6 cellular contexts compared by ENCODE assay signal in genomic region chr4:932713-933070, GRCh38. TPM values are rescaled to one million over a fixed set of nuclear protein-coding genes. Genes with fewer than 3 reads are reported as not detected.
DNase-seq lines count a peak whose midpoint lies in the region; ATAC-seq and TF ChIP-seq lines count a peak whose summit lies in the region.

No MANE protein-coding gene starts in this region.

- TF ChIP-seq CTCF in 22Rv1 (IDR thresholded peaks at IDR 0.05), result peak; percentile 18; the same call in 1 of the 2 replicates
- peak; percentile 12 for TF ChIP-seq CTCF in chondrocyte (IDR thresholded peaks at IDR 0.05)
- TF ChIP-seq CTCF in osteocyte (IDR thresholded peaks at IDR 0.05), result no peak

- H3K4me3 Mint-ChIP-seq in chondrocyte (ENCODE audit: unreplicated experiment) (peak overlapping the region; percentile 86), osteocyte (ENCODE audit: unreplicated experiment) (peak overlapping the region; percentile 92)

- no peaks in the 10 kb centered on the region for H3K27me3 Mint-ChIP-seq in chondrocyte (ENCODE audit: low read depth)
- no peaks in the 10 kb centered on the region for H3K27me3 Mint-ChIP-seq in osteocyte (ENCODE audit: unreplicated experiment)

- H3K4me1 Mint-ChIP-seq in chondrocyte (ENCODE audit: low read depth), result peaks cover 30% of the 10 kb centered on the region
- H3K4me1 Mint-ChIP-seq in osteocyte (ENCODE audit: unreplicated experiment), result peaks cover 28% of the 10 kb centered on the region

- ATAC-seq in HG03354 (IDR thresholded peaks at IDR 0.05; ENCODE audit: poor library complexity, severe bottlenecking, unreplicated experiment), result peak; percentile 2

- H3K27ac ChIP-seq in 22Rv1, result peak overlapping the region; percentile 74

- H3K27ac Mint-ChIP-seq in chondrocyte (ENCODE audit: unreplicated experiment) (peak overlapping the region; percentile 92), osteocyte (ENCODE audit: unreplicated experiment) (peak overlapping the region; percentile 84)

- H3K9me3 Mint-ChIP-seq in chondrocyte (ENCODE audit: low read depth), result no peaks in the 10 kb centered on the region
- H3K9me3 Mint-ChIP-seq in osteocyte (ENCODE audit: unreplicated experiment), result no peaks in the 10 kb centered on the region

- H3K36me3 Mint-ChIP-seq in chondrocyte (ENCODE audit: low read depth) (no peaks in the 10 kb centered on the region), osteocyte (ENCODE audit: unreplicated experiment) (no peaks in the 10 kb centered on the region)

- DNase-seq in chondrocyte (ENCODE audit: low spot score) (peak; percentile 57), osteocyte (ENCODE audit: extremely low spot score, unreplicated experiment) (no peak), germinal center (ENCODE audit: low spot score) (no peak), NCI-H510A (lab: John Stamatoyannopoulos, UW) (no peak)

RNA-seq across cellular contexts. Expression of gene TMEM175, which starts 0.4 kb away (rescaled TPM):
- 25.5 to 47.5 TPM (median 26.1 TPM) in 3 replicates for total RNA-seq in chondrocyte
- 37.2 and 39.7 TPM in 2 replicates for total RNA-seq in osteocyte

RNA-seq across cellular contexts. Expression of gene GAK, which starts 0.6 kb away (rescaled TPM):
- 61.4 to 85.7 TPM (median 69.2 TPM) in 3 replicates for total RNA-seq in chondrocyte
- total RNA-seq in osteocyte, result 76.7 and 93.8 TPM in 2 replicates

RNA-seq across cellular contexts. Expression of gene DGKQ, which starts 40.7 kb away (rescaled TPM):
- total RNA-seq in chondrocyte, result 15.4 to 18.6 TPM (median 17.2 TPM) in 3 replicates
- total RNA-seq in osteocyte, result 17.9 and 18.5 TPM in 2 replicates

RNA-seq across cellular contexts. Expression of gene IDUA, which starts 54.2 kb away (rescaled TPM):
- 42.6 to 53.0 TPM (median 46.0 TPM) in 3 replicates for total RNA-seq in chondrocyte
- total RNA-seq in osteocyte, result 58.0 and 67.8 TPM in 2 replicates
